ENCODE assay signal across 11 cellular contexts in the genomic region with DNA sequence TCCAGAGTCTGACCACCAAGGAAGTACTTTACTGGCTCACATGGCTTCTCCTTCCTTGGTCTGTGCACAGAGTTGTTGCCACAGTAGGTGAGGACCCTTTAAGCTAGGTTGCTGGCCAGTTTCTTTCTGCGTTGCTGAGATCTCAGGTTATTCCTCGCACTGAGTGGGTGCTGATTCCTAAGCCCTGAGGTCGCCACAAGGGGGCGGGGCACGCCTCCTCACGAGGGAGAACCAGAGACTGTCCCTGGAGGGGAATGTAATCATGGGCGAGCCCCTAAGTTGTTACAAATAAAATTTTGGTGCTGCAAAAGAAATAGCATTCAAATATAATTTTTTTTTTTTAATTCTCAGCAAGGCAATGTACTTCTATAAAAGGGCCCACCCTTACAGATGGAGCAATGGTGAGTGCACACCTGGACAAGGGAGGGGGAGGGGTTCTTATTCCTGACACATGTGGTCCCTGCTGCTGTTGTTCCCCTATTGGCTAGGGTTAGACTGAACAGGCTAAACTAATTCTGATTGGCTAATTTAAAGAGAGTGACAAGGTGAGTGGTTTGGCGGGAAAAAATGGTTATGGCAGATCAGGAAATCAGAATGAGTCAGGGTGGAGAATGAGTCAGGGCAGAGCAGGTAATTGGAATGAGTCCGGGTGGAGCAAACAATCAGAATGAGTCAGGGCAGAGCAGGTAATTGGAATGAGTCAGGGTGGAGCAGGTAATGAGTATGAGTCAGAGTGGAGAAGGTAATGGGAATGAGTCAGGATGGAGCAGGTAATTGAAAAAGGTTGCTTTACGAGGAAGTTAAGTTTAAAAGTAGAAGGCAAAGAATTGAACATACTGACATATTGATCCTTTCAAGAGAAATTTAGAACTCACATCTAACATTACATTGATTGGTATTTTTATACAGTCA.
DNase-seq lines count a peak whose midpoint lies in the region; ATAC-seq lines count a peak whose summit lies in the region.
"Had no signal": no experiment of that assay in that cellular context is flagged by ENCODE, and none has a peak within 500 bp of the region (broad histone marks: within the 10 kb centered on the region; RNA-seq: fewer than 3 reads in every experiment).

No MANE protein-coding gene starts in this region.

- no peaks in the 10 kb centered on the region for H3K36me3 ChIP-seq in SJCRH30

- no peaks in the 10 kb centered on the region for H3K4me1 ChIP-seq in SJCRH30

- DNase-seq in stimulated activated CD4-positive, alpha-beta T cell treated with anti-CD3 and anti-CD28 coated beads, Interleukin-12 subunit alpha, Interleukin-12 subunit beta, amount 100 ng/mL, for 4 hours: peak; percentile 3
- no peak for DNase-seq in stimulated activated CD4-positive, alpha-beta T cell treated with anti-CD3 and anti-CD28 coated beads, Interleukin-2, amount 100 ng/mL, for 48 hours
- DNase-seq in SJCRH30: peak; percentile 30 to 51
- DNase-seq in head of caudate nucleus: peak in 25 of 42 donors; percentile 2 to 64 (median 27)
- DNase-seq: activated CD8-positive, alpha-beta memory T cell treated with anti-CD3 and anti-CD28 coated beads, Interleukin-2, amount 50 U/mL, for 48 hours; KG1; occipital lobe had no signal

- intact Hi-C loops in head of caudate nucleus (cut with DNase I): no loop called here

- H3K9me3 ChIP-seq in SJCRH30 (replicated peaks): no peaks in the 10 kb centered on the region

- no peak for ATAC-seq in HG03045 (IDR thresholded peaks at IDR 0.05; ENCODE audit: unreplicated experiment)
- ATAC-seq in GM18502 (IDR thresholded peaks at IDR 0.05; ENCODE audit: poor library complexity, unreplicated experiment): no peak
- no peak for ATAC-seq in HG03521 (IDR thresholded peaks at IDR 0.05; ENCODE audit: unreplicated experiment)
- ATAC-seq in GM21367 (IDR thresholded peaks at IDR 0.05; ENCODE audit: unreplicated experiment): no peak

- no peaks in the 10 kb centered on the region for H3K27me3 ChIP-seq in SJCRH30

- H3K4me3 ChIP-seq in SJCRH30: no peak overlapping the region

- H3K27ac ChIP-seq in SJCRH30: no peak overlapping the region

Comparison
In these comparisons a context has a peak if more than half of its experiments do, and no peak if none do; other contexts are left out.
1. DNase-seq: peak in stimulated activated CD4-positive, alpha-beta T cell treated with anti-CD3 and anti-CD28 coated beads, Interleukin-12 subunit alpha, Interleukin-12 subunit beta, amount 100 ng/mL, for 4 hours (single experiment), SJCRH30 (2 of 2) and head of caudate nucleus (25 of 42); none in stimulated activated CD4-positive, alpha-beta T cell treated with anti-CD3 and anti-CD28 coated beads, Interleukin-2, amount 100 ng/mL, for 48 hours (0 of 2).